In the genomic region with DNA sequence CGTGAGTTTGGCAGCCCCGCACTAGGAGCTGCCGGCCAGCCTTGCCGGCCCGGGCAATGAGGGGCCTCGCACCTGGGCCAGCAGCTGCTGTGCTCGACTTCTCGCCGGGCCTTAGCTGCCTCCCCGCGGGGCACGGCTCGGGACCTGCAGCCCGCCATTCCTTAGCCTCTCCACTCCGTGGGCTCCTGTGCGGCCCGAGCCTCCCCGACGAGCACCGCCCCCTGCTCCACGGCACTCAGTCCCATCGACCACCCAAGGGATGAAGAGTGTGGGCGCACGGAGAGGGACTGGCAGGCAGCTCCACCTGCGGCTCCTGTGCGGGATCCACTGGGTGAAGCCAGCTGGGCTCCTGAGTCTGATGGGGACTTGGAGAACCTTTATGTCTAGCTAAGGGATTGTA, we compare ENCODE assay signal across 10 cellular contexts. TPM values are rescaled to one million over a fixed set of nuclear protein-coding genes. Genes with fewer than 3 reads are reported as not detected.
A peak's percentile ranks its signal among the peaks of the same experiment; 100 is the strongest.
DNase-seq lines count a peak whose midpoint lies in the region.
"Not testable (repeated sequence)": the region's sequence is repeated elsewhere in the genome, so short reads cannot be mapped to it uniquely, and the experiment has no call there.
"Had no signal": no experiment of that assay in that cellular context is flagged by ENCODE, and none has a peak within 500 bp of the region (broad histone marks: within the 10 kb centered on the region; RNA-seq: fewer than 3 reads in every experiment).

No MANE protein-coding gene starts in this region.

- not testable (repeated sequence) for H3K9me3 Mint-ChIP-seq in activated CD4-positive, alpha-beta memory T cell treated with anti-CD3 and anti-CD28 coated beads for 36 hours

- not testable (repeated sequence) for H3K27me3 ChIP-seq in H7 (ENCODE audit: control insufficient read depth, insufficient read depth, low read length)

- not testable (repeated sequence) for H3K4me1 Mint-ChIP-seq in activated CD4-positive, alpha-beta memory T cell treated with anti-CD3 and anti-CD28 coated beads for 36 hours (ENCODE audit: low read depth)

- H3K27ac Mint-ChIP-seq in activated CD4-positive, alpha-beta memory T cell treated with anti-CD3 and anti-CD28 coated beads for 36 hours, result not testable (repeated sequence)

- H3K4me3 ChIP-seq in H7 (ENCODE audit: insufficient read depth, low read depth, low read length), result not testable (repeated sequence)

- CTCF ChIA-PET in activated CD4-positive, alpha-beta memory T cell treated with anti-CD3 and anti-CD28 coated beads for 36 hours (lab: Charles Lee), result interaction anchor here (1.5 kb wide), 1 partner anchor 14 kb away, joined by 3 read pairs; no protein-coding TSS in a partner anchor

- intact Hi-C loops in activated CD4-positive, alpha-beta memory T cell treated with anti-CD3 and anti-CD28 coated beads for 36 hours (cut with micrococcal nuclease); cardiac septum (cut with DNase I); posterior vena cava (cut with DNase I): not testable (repeated sequence)

- H3K36me3 ChIP-seq in H7 (replicated peaks; ENCODE audit: control insufficient read depth, insufficient read depth, low read length), result not testable (repeated sequence)

- peak; percentile 5 for DNase-seq in H7
- peak; percentile 3 for DNase-seq in activated CD4-positive, alpha-beta memory T cell treated with anti-CD3 and anti-CD28 coated beads for 36 hours
- peak; percentile 46 for DNase-seq in cardiac septum (ENCODE audit: low spot score)
- DNase-seq in mesenteric fat pad (ENCODE audit: low spot score), result peak; percentile 80
- DNase-seq in posterior vena cava (ENCODE audit: low spot score), result peak; percentile 74

- not testable (repeated sequence) for H3K4me3 Mint-ChIP-seq in activated CD4-positive, alpha-beta memory T cell treated with anti-CD3 and anti-CD28 coated beads for 36 hours

- not testable (repeated sequence) for H3K27me3 Mint-ChIP-seq in activated CD4-positive, alpha-beta memory T cell treated with anti-CD3 and anti-CD28 coated beads for 36 hours

- POLR2A ChIA-PET in activated CD4-positive, alpha-beta memory T cell treated with anti-CD3 and anti-CD28 coated beads for 36 hours (lab: Charles Lee), result not testable (repeated sequence)

- not testable (repeated sequence) for H3K36me3 Mint-ChIP-seq in activated CD4-positive, alpha-beta memory T cell treated with anti-CD3 and anti-CD28 coated beads for 36 hours

RNA-seq across cellular contexts. Expression of a gene that starts 51.4 kb away (rescaled TPM):
- total RNA-seq in H7 (2014; rRNA removed; shearing (Covaris generic)), result 0.07 and 0.31 TPM in 2 replicates
- not detected for total RNA-seq in activated CD4-positive, alpha-beta memory T cell treated with anti-CD3 and anti-CD28 coated beads for 36 hours
- total RNA-seq in cardiac septum (not detected), mesenteric fat pad (not detected), posterior vena cava (not detected)
- total RNA-seq: A673; Calu3; CD4-positive, alpha-beta memory T cell; CD4-positive, CD25-positive, alpha-beta regulatory T cell; CD8-positive, alpha-beta memory T cell had no signal

Comparison
In these comparisons a context has a peak if more than half of its experiments do, and no peak if none do; other contexts are left out.
1. DNase-seq: peak in every context shown above with its lines; median percentile 80 in mesenteric fat pad; 74 in posterior vena cava; 46 in cardiac septum; 5 in H7; 3 in activated CD4-positive, alpha-beta memory T cell treated with anti-CD3 and anti-CD28 coated beads for 36 hours.